In genomic region chr14:96634481-96634880, GRCh38 we compare ENCODE assay signal across 12 cellular contexts.
"Had no signal": no experiment of that assay in that cellular context is flagged by ENCODE, and none has a peak within 500 bp of the region (broad histone marks: within the 10 kb centered on the region; RNA-seq: fewer than 3 reads in every experiment).

No MANE protein-coding gene starts in this region.

- H3K27me3 Mint-ChIP-seq: stimulated activated naive CD8-positive, alpha-beta T cell treated with anti-CD3 and anti-CD28 coated beads, Interleukin-15, Interleukin-2, amounts not matched to agents 100 ng/mL and 50 ng/mL, for 24 hours had no signal

- H3K4me3 Mint-ChIP-seq: activated naive CD8-positive, alpha-beta T cell treated with anti-CD3 and anti-CD28 coated beads, Interleukin-2, amount 10 ng/mL, durations not matched to agents 7 days and 5 days; stimulated activated naive CD8-positive, alpha-beta T cell treated with anti-CD3 and anti-CD28 coated beads, Interleukin-15, Interleukin-2, amounts not matched to agents 100 ng/mL and 50 ng/mL, for 24 hours; T-helper 1 cell treated with Interleukin-12 subunit alpha and Interleukin-12 subunit beta and Interleukin-4 antibody, amounts not matched to agents 30 μg/mL and 1 μg/mL, for 36 hours had no signal

- H3K4me1 ChIP-seq: testis had no signal

- H3K4me3 ChIP-seq: dorsolateral prefrontal cortex, ovary, testis had no signal

- H3K27me3 ChIP-seq: dorsolateral prefrontal cortex, ovary, testis had no signal

- ATAC-seq: esophagus mucosa had no signal

- H3K9me3 ChIP-seq: ovary, testis had no signal

- H3K36me3 ChIP-seq: ovary had no signal

- H3K27ac ChIP-seq: dorsolateral prefrontal cortex, ovary, testis had no signal

- H3K9me3 Mint-ChIP-seq: activated naive CD8-positive, alpha-beta T cell treated with anti-CD3 and anti-CD28 coated beads, Interleukin-2, amount 10 ng/mL, durations not matched to agents 7 days and 5 days; stimulated activated naive CD8-positive, alpha-beta T cell treated with anti-CD3 and anti-CD28 coated beads, Interleukin-15, Interleukin-2, amounts not matched to agents 100 ng/mL and 50 ng/mL, for 24 hours; T-helper 1 cell treated with Interleukin-12 subunit alpha and Interleukin-12 subunit beta and Interleukin-4 antibody, amounts not matched to agents 30 μg/mL and 1 μg/mL, for 36 hours had no signal

- H3K36me3 Mint-ChIP-seq: activated naive CD8-positive, alpha-beta T cell treated with anti-CD3 and anti-CD28 coated beads, Interleukin-2, amount 10 ng/mL, durations not matched to agents 7 days and 5 days had no signal

- DNase-seq: activated CD4-positive, alpha-beta T cell treated with anti-CD3 and anti-CD28 coated beads for 4 hours; activated naive CD8-positive, alpha-beta T cell treated with anti-CD3 and anti-CD28 coated beads, Interleukin-2, amount 10 ng/mL, durations not matched to agents 7 days and 5 days; activated T-cell treated with anti-CD3 and anti-CD28 coated beads, Interleukin-2, amount 50 U/mL, for 48 hours; anterior cingulate cortex; dorsolateral prefrontal cortex; mesenchymal stem cell; ovary; stimulated activated CD4-positive, alpha-beta T cell treated with anti-CD3 and anti-CD28 coated beads, Interleukin-4, amount 100 ng/mL, for 24 hours; testis had no signal

- H3K27ac Mint-ChIP-seq: activated naive CD8-positive, alpha-beta T cell treated with anti-CD3 and anti-CD28 coated beads, Interleukin-2, amount 10 ng/mL, durations not matched to agents 7 days and 5 days; stimulated activated naive CD8-positive, alpha-beta T cell treated with anti-CD3 and anti-CD28 coated beads, Interleukin-15, Interleukin-2, amounts not matched to agents 100 ng/mL and 50 ng/mL, for 24 hours; T-helper 1 cell treated with Interleukin-12 subunit alpha and Interleukin-12 subunit beta and Interleukin-4 antibody, amounts not matched to agents 30 μg/mL and 1 μg/mL, for 36 hours had no signal
